In the genomic region with DNA sequence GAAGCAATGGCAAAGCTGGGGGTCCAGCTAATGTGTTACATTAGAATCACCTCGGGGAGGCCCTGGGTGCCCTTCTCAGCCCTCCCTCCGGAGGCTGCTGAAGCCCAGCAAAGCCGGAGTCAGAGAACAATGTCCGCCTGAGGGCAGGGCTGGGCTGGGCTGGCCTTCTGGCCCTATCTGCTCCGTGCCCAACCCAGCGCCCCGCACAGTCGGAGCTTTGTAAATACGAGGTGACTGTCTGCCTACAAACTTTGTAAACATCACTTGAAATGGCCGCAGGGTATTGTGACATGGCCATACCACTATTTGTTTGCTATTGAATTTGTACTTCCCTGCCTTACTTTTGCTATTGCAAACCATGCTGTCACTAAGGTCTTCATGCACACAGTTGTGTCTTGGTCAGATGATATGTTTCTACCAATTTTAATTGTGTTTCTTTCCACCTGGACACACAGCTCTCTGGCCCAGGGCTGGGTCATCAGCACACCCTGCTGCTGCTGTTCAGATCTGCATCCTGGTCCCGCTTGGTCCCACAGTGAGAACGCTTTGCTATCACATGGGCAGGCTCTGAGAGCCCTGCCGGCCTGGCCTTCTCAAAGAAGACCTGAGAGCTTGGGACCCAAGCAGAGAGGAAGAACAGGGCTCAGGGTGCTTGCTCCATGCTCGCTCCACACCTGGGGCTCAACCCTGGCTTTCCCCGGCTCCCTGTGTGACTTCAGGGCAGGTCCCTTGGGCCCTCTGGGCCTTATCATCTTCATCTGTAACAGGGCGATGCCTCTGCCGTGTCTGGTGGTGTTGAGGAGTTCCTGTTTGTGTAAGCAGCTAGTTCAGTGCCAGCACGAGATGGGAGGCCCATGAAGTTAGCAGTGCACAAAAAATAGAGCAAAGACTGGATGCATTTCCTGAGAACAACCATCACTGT, we compare ENCODE assay signal across 1 cellular context.
TF ChIP-seq lines count a peak whose summit lies in the region.

No MANE protein-coding gene starts in this region.

TF ChIP-seq in HepG2, 621 proteins besides CTCF, POLR2A, EP300 and RAD21 (continues in another document):
- TF ChIP-seq ONECUT2 (CRISPR knock-in tag; IDR thresholded peaks at IDR 0.05): no peak
- TF ChIP-seq MBD4 (IDR thresholded peaks at IDR 0.05; ENCODE audit: borderline replicate concordance, low read length): no peak
- peak; percentile 43 for TF ChIP-seq KDM4B (CRISPR knock-in tag; IDR thresholded peaks at IDR 0.05)
- peak; percentile 33; the same call in 1 of the 2 replicates for TF ChIP-seq AKAP8 (CRISPR knock-in tag; IDR thresholded peaks at IDR 0.05)
- peak; percentile 76; the same call in 1 of the 2 replicates for TF ChIP-seq SIX1 (CRISPR knock-in tag; IDR thresholded peaks at IDR 0.05; ENCODE audit: borderline replicate concordance)
- TF ChIP-seq REL (CRISPR knock-in tag; conservative IDR thresholded peaks at IDR 0.05): no peak
- TF ChIP-seq ZNF432 (CRISPR knock-in tag; IDR thresholded peaks at IDR 0.05; ENCODE audit: borderline replicate concordance): no peak
- TF ChIP-seq ZNF274 (CRISPR knock-in tag; IDR thresholded peaks at IDR 0.05): peak; percentile 79; the same call in 1 of the 2 replicates
- peak; percentile 30; the same call in 1 of the 2 replicates for TF ChIP-seq KLF12 (CRISPR knock-in tag; IDR thresholded peaks at IDR 0.05; ENCODE audit: borderline replicate concordance)
- no peak for TF ChIP-seq ZNF543 (CRISPR knock-in tag; IDR thresholded peaks at IDR 0.05)
- peak; percentile 95 for TF ChIP-seq SKI (IDR thresholded peaks at IDR 0.05; ENCODE audit: partially characterized antibody)
- TF ChIP-seq ZNF598 (CRISPR knock-in tag; IDR thresholded peaks at IDR 0.05; ENCODE audit: borderline replicate concordance): no peak
- TF ChIP-seq HNF4A (CRISPR knock-in tag; IDR thresholded peaks at IDR 0.05): peak; percentile 80
- peak; percentile 93; the same call in 1 of the 2 replicates for TF ChIP-seq ZNF124 (CRISPR knock-in tag; IDR thresholded peaks at IDR 0.05)
- TF ChIP-seq ZNF713 (CRISPR knock-in tag; IDR thresholded peaks at IDR 0.05): no peak
- TF ChIP-seq, protein P1, sequence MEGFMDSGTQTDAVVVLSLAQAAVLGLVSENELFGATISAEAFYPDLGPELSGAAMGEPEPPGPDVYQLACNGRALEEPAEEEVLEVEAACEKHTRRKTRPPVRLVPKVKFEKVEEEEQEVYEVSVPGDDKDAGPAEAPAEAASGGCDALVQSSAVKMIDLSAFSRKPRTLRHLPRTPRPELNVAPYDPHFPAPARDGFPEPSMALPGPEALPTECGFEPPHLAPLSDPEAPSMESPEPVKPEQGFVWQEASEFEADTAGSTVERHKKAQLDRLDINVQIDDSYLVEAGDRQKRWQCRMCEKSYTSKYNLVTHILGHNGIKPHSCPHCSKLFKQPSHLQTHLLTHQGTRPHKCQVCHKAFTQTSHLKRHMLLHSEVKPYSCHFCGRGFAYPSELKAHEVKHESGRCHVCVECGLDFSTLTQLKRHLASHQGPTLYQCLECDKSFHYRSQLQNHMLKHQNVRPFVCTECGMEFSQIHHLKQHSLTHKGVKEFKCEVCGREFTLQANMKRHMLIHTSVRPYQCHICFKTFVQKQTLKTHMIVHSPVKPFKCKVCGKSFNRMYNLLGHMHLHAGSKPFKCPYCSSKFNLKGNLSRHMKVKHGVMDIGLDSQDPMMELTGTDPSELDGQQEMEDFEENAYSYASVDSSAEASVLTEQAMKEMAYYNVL (CRISPR knock-in tag; IDR thresholded peaks at IDR 0.05; ENCODE audit: borderline replicate concordance): peak; percentile 92
- TF ChIP-seq, protein P2, sequence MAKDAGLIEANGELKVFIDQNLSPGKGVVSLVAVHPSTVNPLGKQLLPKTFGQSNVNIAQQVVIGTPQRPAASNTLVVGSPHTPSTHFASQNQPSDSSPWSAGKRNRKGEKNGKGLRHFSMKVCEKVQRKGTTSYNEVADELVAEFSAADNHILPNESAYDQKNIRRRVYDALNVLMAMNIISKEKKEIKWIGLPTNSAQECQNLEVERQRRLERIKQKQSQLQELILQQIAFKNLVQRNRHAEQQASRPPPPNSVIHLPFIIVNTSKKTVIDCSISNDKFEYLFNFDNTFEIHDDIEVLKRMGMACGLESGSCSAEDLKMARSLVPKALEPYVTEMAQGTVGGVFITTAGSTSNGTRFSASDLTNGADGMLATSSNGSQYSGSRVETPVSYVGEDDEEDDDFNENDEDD (CRISPR knock-in tag; IDR thresholded peaks at IDR 0.05; ENCODE audit: borderline replicate concordance): peak; percentile 54; the same call in 1 of the 2 replicates
- peak; percentile 74; the same call in 1 of the 2 replicates for TF ChIP-seq DNMT3B (CRISPR knock-in tag; conservative IDR thresholded peaks at IDR 0.05)
- TF ChIP-seq, protein P3, sequence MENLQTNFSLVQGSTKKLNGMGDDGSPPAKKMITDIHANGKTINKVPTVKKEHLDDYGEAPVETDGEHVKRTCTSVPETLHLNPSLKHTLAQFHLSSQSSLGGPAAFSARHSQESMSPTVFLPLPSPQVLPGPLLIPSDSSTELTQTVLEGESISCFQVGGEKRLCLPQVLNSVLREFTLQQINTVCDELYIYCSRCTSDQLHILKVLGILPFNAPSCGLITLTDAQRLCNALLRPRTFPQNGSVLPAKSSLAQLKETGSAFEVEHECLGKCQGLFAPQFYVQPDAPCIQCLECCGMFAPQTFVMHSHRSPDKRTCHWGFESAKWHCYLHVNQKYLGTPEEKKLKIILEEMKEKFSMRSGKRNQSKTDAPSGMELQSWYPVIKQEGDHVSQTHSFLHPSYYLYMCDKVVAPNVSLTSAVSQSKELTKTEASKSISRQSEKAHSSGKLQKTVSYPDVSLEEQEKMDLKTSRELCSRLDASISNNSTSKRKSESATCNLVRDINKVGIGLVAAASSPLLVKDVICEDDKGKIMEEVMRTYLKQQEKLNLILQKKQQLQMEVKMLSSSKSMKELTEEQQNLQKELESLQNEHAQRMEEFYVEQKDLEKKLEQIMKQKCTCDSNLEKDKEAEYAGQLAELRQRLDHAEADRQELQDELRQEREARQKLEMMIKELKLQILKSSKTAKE (CRISPR knock-in tag; IDR thresholded peaks at IDR 0.05; ENCODE audit: borderline replicate concordance): no peak
- TF ChIP-seq, protein P4, sequence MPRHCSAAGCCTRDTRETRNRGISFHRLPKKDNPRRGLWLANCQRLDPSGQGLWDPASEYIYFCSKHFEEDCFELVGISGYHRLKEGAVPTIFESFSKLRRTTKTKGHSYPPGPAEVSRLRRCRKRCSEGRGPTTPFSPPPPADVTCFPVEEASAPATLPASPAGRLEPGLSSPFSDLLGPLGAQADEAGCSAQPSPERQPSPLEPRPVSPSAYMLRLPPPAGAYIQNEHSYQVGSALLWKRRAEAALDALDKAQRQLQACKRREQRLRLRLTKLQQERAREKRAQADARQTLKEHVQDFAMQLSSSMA (CRISPR knock-in tag; IDR thresholded peaks at IDR 0.05): 0 out of 2 replicates have a peak, but pooled peaks have one; percentile 18
- TF ChIP-seq ZNF556 (CRISPR knock-in tag; IDR thresholded peaks at IDR 0.05; ENCODE audit: borderline replicate concordance): 0 out of 2 replicates have a peak, but pooled peaks have one; percentile 41
- TF ChIP-seq FOSL2 (CRISPR knock-in tag; IDR thresholded peaks at IDR 0.05): peak; percentile 91
- TF ChIP-seq ZNF337 (CRISPR knock-in tag; IDR thresholded peaks at IDR 0.05; ENCODE audit: borderline replicate concordance, low read depth): 0 out of 2 replicates have a peak, but pooled peaks have one; percentile 66
- TF ChIP-seq, protein P5, sequence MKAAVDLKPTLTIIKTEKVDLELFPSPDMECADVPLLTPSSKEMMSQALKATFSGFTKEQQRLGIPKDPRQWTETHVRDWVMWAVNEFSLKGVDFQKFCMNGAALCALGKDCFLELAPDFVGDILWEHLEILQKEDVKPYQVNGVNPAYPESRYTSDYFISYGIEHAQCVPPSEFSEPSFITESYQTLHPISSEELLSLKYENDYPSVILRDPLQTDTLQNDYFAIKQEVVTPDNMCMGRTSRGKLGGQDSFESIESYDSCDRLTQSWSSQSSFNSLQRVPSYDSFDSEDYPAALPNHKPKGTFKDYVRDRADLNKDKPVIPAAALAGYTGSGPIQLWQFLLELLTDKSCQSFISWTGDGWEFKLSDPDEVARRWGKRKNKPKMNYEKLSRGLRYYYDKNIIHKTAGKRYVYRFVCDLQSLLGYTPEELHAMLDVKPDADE (CRISPR knock-in tag; IDR thresholded peaks at IDR 0.05): no peak
- TF ChIP-seq KDM6A (CRISPR knock-in tag; IDR thresholded peaks at IDR 0.05; ENCODE audit: low read depth): no peak; the same call in 1 of the 2 replicates
- TF ChIP-seq ZFP37 (CRISPR knock-in tag; IDR thresholded peaks at IDR 0.05; ENCODE audit: borderline replicate concordance): peak; percentile 69; the same call in 1 of the 2 replicates
- TF ChIP-seq, protein P6, sequence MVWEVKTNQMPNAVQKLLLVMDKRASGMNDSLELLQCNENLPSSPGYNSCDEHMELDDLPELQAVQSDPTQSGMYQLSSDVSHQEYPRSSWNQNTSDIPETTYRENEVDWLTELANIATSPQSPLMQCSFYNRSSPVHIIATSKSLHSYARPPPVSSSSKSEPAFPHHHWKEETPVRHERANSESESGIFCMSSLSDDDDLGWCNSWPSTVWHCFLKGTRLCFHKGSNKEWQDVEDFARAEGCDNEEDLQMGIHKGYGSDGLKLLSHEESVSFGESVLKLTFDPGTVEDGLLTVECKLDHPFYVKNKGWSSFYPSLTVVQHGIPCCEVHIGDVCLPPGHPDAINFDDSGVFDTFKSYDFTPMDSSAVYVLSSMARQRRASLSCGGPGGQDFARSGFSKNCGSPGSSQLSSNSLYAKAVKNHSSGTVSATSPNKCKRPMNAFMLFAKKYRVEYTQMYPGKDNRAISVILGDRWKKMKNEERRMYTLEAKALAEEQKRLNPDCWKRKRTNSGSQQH (CRISPR knock-in tag; IDR thresholded peaks at IDR 0.05; ENCODE audit: low read depth): peak; percentile 97
- no peak for TF ChIP-seq ZNF296 (CRISPR knock-in tag; conservative IDR thresholded peaks at IDR 0.05)
- peak; percentile 83 for TF ChIP-seq ARNTL (CRISPR knock-in tag; IDR thresholded peaks at IDR 0.05)
- TF ChIP-seq KLF9 (CRISPR knock-in tag; IDR thresholded peaks at IDR 0.05; ENCODE audit: low read depth): no peak
- peak; percentile 68 for TF ChIP-seq RBFOX2 (IDR thresholded peaks at IDR 0.05; ENCODE audit: low read depth, low read length)
- no peak for TF ChIP-seq MATR3 (CRISPR knock-in tag; IDR thresholded peaks at IDR 0.05)
- no peak for TF ChIP-seq POLR2AphosphoS2 (IDR thresholded peaks at IDR 0.05; ENCODE audit: low read depth, low read length)
- TF ChIP-seq ZNF329 (CRISPR knock-in tag; IDR thresholded peaks at IDR 0.05; ENCODE audit: low read depth): peak; percentile 54; the same call in 1 of the 2 replicates
- TF ChIP-seq, protein P7, sequence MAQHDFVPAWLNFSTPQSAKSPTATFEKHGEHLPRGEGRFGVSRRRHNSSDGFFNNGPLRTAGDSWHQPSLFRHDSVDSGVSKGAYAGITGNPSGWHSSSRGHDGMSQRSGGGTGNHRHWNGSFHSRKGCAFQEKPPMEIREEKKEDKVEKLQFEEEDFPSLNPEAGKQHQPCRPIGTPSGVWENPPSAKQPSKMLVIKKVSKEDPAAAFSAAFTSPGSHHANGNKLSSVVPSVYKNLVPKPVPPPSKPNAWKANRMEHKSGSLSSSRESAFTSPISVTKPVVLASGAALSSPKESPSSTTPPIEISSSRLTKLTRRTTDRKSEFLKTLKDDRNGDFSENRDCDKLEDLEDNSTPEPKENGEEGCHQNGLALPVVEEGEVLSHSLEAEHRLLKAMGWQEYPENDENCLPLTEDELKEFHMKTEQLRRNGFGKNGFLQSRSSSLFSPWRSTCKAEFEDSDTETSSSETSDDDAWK (CRISPR knock-in tag; IDR thresholded peaks at IDR 0.05): no peak
- TF ChIP-seq ZSCAN20 (CRISPR knock-in tag; IDR thresholded peaks at IDR 0.05; ENCODE audit: borderline replicate concordance): no peak
- 0 out of 2 replicates have a peak, but pooled peaks have one; percentile 25 for TF ChIP-seq ZNF367 (CRISPR knock-in tag; IDR thresholded peaks at IDR 0.05; ENCODE audit: borderline replicate concordance)
- TF ChIP-seq PLRG1 (conservative IDR thresholded peaks at IDR 0.05): no peak
- peak; percentile 79; the same call in 1 of the 2 replicates for TF ChIP-seq ZNF564 (CRISPR knock-in tag; IDR thresholded peaks at IDR 0.05)
- peak; percentile 98 for TF ChIP-seq SAP130 (CRISPR knock-in tag; IDR thresholded peaks at IDR 0.05; ENCODE audit: low read depth)
- peak; percentile 95 for TF ChIP-seq ZMYM2 (CRISPR knock-in tag; IDR thresholded peaks at IDR 0.05)
- TF ChIP-seq, protein P8, sequence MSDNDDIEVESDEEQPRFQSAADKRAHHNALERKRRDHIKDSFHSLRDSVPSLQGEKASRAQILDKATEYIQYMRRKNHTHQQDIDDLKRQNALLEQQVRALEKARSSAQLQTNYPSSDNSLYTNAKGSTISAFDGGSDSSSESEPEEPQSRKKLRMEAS (IDR thresholded peaks at IDR 0.05): no peak
- no peak; the same call in 1 of the 2 replicates for TF ChIP-seq ESRRA (CRISPR knock-in tag; IDR thresholded peaks at IDR 0.05; ENCODE audit: low read depth)
- TF ChIP-seq ZBTB7B (CRISPR knock-in tag; IDR thresholded peaks at IDR 0.05): peak; percentile 96
- TF ChIP-seq, protein P9, sequence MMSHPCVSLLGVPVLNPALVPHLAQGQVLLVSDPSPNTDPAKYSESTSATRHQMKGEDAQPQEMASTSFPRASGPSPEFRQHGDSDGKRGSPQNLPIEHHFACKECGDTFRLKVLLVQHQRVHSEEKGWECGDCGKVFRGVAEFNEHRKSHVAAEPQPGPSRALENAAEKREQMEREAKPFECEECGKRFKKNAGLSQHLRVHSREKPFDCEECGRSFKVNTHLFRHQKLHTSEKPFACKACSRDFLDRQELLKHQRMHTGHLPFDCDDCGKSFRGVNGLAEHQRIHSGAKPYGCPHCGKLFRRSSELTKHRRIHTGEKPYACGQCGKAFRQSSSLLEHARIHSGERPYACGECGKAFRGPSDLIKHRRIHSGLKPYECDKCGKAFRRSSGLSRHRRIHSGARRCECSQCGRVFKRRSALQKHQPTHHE (CRISPR knock-in tag; IDR thresholded peaks at IDR 0.05; ENCODE audit: borderline replicate concordance): no peak
- TF ChIP-seq SOX6 (IDR thresholded peaks at IDR 0.05): no peak
- peak; percentile 97 for TF ChIP-seq SOX6 (CRISPR knock-in tag; IDR thresholded peaks at IDR 0.05)
- TF ChIP-seq, protein P10, sequence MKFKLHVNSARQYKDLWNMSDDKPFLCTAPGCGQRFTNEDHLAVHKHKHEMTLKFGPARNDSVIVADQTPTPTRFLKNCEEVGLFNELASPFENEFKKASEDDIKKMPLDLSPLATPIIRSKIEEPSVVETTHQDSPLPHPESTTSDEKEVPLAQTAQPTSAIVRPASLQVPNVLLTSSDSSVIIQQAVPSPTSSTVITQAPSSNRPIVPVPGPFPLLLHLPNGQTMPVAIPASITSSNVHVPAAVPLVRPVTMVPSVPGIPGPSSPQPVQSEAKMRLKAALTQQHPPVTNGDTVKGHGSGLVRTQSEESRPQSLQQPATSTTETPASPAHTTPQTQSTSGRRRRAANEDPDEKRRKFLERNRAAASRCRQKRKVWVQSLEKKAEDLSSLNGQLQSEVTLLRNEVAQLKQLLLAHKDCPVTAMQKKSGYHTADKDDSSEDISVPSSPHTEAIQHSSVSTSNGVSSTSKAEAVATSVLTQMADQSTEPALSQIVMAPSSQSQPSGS (CRISPR knock-in tag; IDR thresholded peaks at IDR 0.05): peak; percentile 90
